9 cellular contexts compared by ENCODE assay signal in the genomic region with DNA sequence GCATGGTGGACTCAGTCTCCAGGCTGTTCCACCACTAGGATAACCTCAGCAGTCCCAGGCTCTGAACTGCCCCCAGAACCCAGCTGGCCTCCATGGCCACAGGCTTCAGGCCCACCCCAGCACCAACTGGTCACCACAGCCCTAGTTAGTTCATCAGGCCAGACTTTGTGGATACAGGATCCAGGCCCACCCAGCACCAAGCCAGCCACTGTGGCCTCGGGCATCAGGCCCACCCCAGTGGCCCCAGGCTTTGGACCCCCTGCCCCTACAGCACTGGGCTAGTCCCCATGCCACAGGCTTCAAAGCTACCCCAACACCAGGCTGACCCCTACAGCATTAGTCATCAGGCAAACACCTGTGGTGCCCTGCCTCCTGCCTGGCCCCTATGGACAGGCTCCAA. TPM values are rescaled to one million over a fixed set of nuclear protein-coding genes. Genes with fewer than 3 reads are reported as not detected.
"Had no signal": no experiment of that assay in that cellular context is flagged by ENCODE, and none has a peak within 500 bp of the region (broad histone marks: within the 10 kb centered on the region; RNA-seq: fewer than 3 reads in every experiment).

No MANE protein-coding gene starts in this region.

- H3K27ac ChIP-seq: HL-60 had no signal

- FAIRE-seq: HepG2, K562 had no signal

- H3K4me3 ChIP-seq: K562 had no signal

- DNase-seq: IMR-90, KBM-7, KG1 had no signal

- ATAC-seq: HepG2, K562 had no signal

RNA-seq across cellular contexts. Expression of gene ZCCHC13, which starts 50.0 kb away (rescaled TPM):
- total RNA-seq: HepG2, HT-29, HT1080, IMR-90, K562 had no signal
- polyA plus RNA-seq: HepG2, IgD-negative memory B cell, IMR-90, K562 had no signal
